8 cellular contexts compared by ENCODE assay signal in genomic region chr15:89087830-89088604, GRCh38. TPM values are rescaled to one million over a fixed set of nuclear protein-coding genes. Genes with fewer than 3 reads are reported as not detected.
DNase-seq lines count a peak whose midpoint lies in the region; ATAC-seq lines count a peak whose summit lies in the region.

ABHD2 (plus strand) TSS chr15:89088456; CDS start chr15:89116328, 27,872 bp downstream.

- peak within 1 kb of the TSS; percentile 62 for H3K27ac ChIP-seq in CD8-positive, alpha-beta memory T cell (ENCODE audit: low read depth, low read length)

- DNase-seq in CD8-positive, alpha-beta memory T cell: peak; percentile 94 to 98 (median 97)
- DNase-seq in HS-5 (ENCODE audit: low read depth): peak; percentile 99
- peak; percentile 99 for DNase-seq in NK-92 treated with Interleukin-12 subunit alpha and Interleukin-12 subunit beta, amount 100 ng/mL, for 24 hours (lab: John Stamatoyannopoulos, UW)
- DNase-seq in activated CD8-positive, alpha-beta memory T cell treated with anti-CD3 and anti-CD28 coated beads for 24 hours: peak; percentile 100
- DNase-seq in effector CD8-positive, alpha-beta T cell (lab: John Stamatoyannopoulos, UW): peak; percentile 94
- DNase-seq in lung microvascular endothelial cell (ENCODE audit: low read depth in 2 of 2): peak; percentile 100
- peak; percentile 95 for DNase-seq in stimulated activated CD8-positive, alpha-beta memory T cell treated with anti-CD3 and anti-CD28 coated beads, Interleukin-12 subunit alpha, Interleukin-12 subunit beta, amount 100 ng/mL, for 1 hour (ENCODE audit: low read depth)

- CTCF ChIA-PET in CD8-positive, alpha-beta memory T cell (lab: Charles Lee): interaction anchor here (0.8 to 2.5 kb wide), 14 partner anchors 9 to 192 kb away, joined by 3 to 14 read pairs (median 4); partner anchors contain the start of gene HAPLN3

- peaks cover 0 to 1% of the 10 kb centered on the region in 2 donors for H3K27me3 Mint-ChIP-seq in CD8-positive, alpha-beta memory T cell

- H3K4me1 ChIP-seq in CD8-positive, alpha-beta memory T cell (ENCODE audit: insufficient read depth, low read length): peaks cover 33% of the 10 kb centered on the region

- H3K9me3 ChIP-seq in CD8-positive, alpha-beta memory T cell (ENCODE audit: low read length): no peaks in the 10 kb centered on the region

- peaks cover 32 to 37% (median 33%) of the 10 kb centered on the region in 3 donors for H3K4me1 Mint-ChIP-seq in CD8-positive, alpha-beta memory T cell

- H3K27ac Mint-ChIP-seq in CD8-positive, alpha-beta memory T cell: peak within 1 kb of the TSS; percentile 4 to 97 (median 92)

- H3K36me3 ChIP-seq in CD8-positive, alpha-beta memory T cell (ENCODE audit: insufficient read depth, low read length): no peaks in the 10 kb centered on the region

- POLR2A ChIA-PET in CD8-positive, alpha-beta memory T cell (lab: Charles Lee): interaction anchor here (1.1 kb wide), 1 partner anchor 183 kb away, joined by 5 read pairs; no protein-coding TSS in a partner anchor

- H3K9me3 Mint-ChIP-seq in CD8-positive, alpha-beta memory T cell: no peaks in the 10 kb centered on the region

- H3K4me3 Mint-ChIP-seq in CD8-positive, alpha-beta memory T cell: no peak within 1 kb of the TSS

- H3K4me3 ChIP-seq in CD8-positive, alpha-beta memory T cell (ENCODE audit: low read length): peak within 1 kb of the TSS; percentile 80

- no peaks in the 10 kb centered on the region for H3K27me3 ChIP-seq in CD8-positive, alpha-beta memory T cell (ENCODE audit: insufficient read depth, low read length, poor library complexity, severe bottlenecking)

- peak; percentile 98 for ATAC-seq in GM19468 (IDR thresholded peaks at IDR 0.05; ENCODE audit: extremely low read depth, unreplicated experiment)

- peaks cover 0 to 3% (median 0%) of the 10 kb centered on the region in 3 donors for H3K36me3 Mint-ChIP-seq in CD8-positive, alpha-beta memory T cell

RNA-seq across cellular contexts. Expression of gene ABHD2, which starts in this region (rescaled TPM):
- total RNA-seq in CD8-positive, alpha-beta memory T cell: 10 to 100 TPM; 68.7 to 79.8 TPM
- polyA plus RNA-seq in CD8-positive, alpha-beta memory T cell: 22.9 TPM
- 27.5 and 48.2 TPM in 2 replicates for total RNA-seq in lung microvascular endothelial cell

Comparison
In these comparisons a context has a peak if more than half of its experiments do, and no peak if none do; other contexts are left out.
1. Peak in every context shown above with its lines: DNase-seq, ATAC-seq, H3K4me3 ChIP-seq and H3K27ac ChIP-seq.